In genomic region chr7:4790516-4790991, GRCh38 we compare ENCODE assay signal across 26 cellular contexts.
"Had no signal": no experiment of that assay in that cellular context is flagged by ENCODE, and none has a peak within 500 bp of the region (broad histone marks: within the 10 kb centered on the region; RNA-seq: fewer than 3 reads in every experiment).

No MANE protein-coding gene starts in this region.

- H3K4me3 Mint-ChIP-seq: dendritic cell treated with granulocyte-macrophage colony-stimulating factor and Interleukin-4, amounts not matched to agents 40 ng/mL and 50 ng/mL, for 4 days; immature natural killer cell; nephron progenitor cell; stimulated activated naive CD8-positive, alpha-beta T cell treated with anti-CD3 and anti-CD28 coated beads, Interleukin-15, amount 100 ng/mL, for 72 hours had no signal

- H3K4me2 ChIP-seq: smooth muscle cell had no signal

- H3K27me3 Mint-ChIP-seq: dendritic cell treated with granulocyte-macrophage colony-stimulating factor and Interleukin-4, amounts not matched to agents 40 ng/mL and 50 ng/mL, for 4 days; naive thymus-derived CD8-positive, alpha-beta T cell; progenitor cell of endocrine pancreas; stimulated activated naive CD8-positive, alpha-beta T cell treated with anti-CD3 and anti-CD28 coated beads, Interleukin-15, amount 100 ng/mL, for 72 hours had no signal

- H3K27me3 ChIP-seq: colonic mucosa, pancreas, suprapubic skin, transverse colon, upper lobe of right lung, vagina had no signal

- ATAC-seq: left colon; left ventricle myocardium superior; lower lobe of right lung; naive thymus-derived CD8-positive, alpha-beta T cell; pancreas; stimulated activated naive CD8-positive, alpha-beta T cell treated with anti-CD3 and anti-CD28 coated beads, Interleukin-15, amount 100 ng/mL, for 72 hours; upper lobe of right lung had no signal

- H3K4me1 ChIP-seq: lower lobe of right lung had no signal

- H3K27ac ChIP-seq: colonic mucosa, lower lobe of right lung, pancreas, suprapubic skin, transverse colon, upper lobe of right lung, vagina had no signal

- H3K27ac Mint-ChIP-seq: dendritic cell treated with granulocyte-macrophage colony-stimulating factor and Interleukin-4, amounts not matched to agents 40 ng/mL and 50 ng/mL, for 4 days; immature natural killer cell; nephron progenitor cell; progenitor cell of endocrine pancreas had no signal

- DNase-seq: colonic mucosa; effector memory CD4-positive, alpha-beta T cell; hypothalamus; immature natural killer cell; islet precursor cell; kidney glomerular epithelial cell; left colon; naive thymus-derived CD8-positive, alpha-beta T cell; nephron progenitor cell; occipital lobe; stimulated activated CD4-positive, alpha-beta T cell treated with anti-CD3 and anti-CD28 coated beads, Interleukin-12 subunit alpha, Interleukin-12 subunit beta, amount 100 ng/mL, for 4 hours; stimulated activated CD4-positive, alpha-beta T cell treated with anti-CD3 and anti-CD28 coated beads, Interleukin-1b, Interleukin-23, amount 100 ng/mL, for 48 hours; stimulated activated CD4-positive, alpha-beta T cell treated with anti-CD3 and anti-CD28 coated beads, Interleukin-4, amount 100 ng/mL, for 1 hour; stimulated activated CD8-positive, alpha-beta memory T cell treated with anti-CD3 and anti-CD28 coated beads, Interleukin-4, amount 100 ng/mL, for 48 hours; stimulated activated naive CD4-positive, alpha-beta T cell; stimulated activated naive CD8-positive, alpha-beta T cell treated with anti-CD3 and anti-CD28 coated beads, Interleukin-15, amount 100 ng/mL, for 72 hours; transverse colon; upper lobe of right lung had no signal

- H3K4me3 ChIP-seq: colonic mucosa, lower lobe of right lung, pancreas, smooth muscle cell, suprapubic skin, transverse colon, upper lobe of right lung, vagina had no signal

- H3K9me3 ChIP-seq: colonic mucosa, lower lobe of right lung, pancreas, suprapubic skin, transverse colon, upper lobe of right lung, vagina had no signal

- H3K9me3 Mint-ChIP-seq: dendritic cell treated with granulocyte-macrophage colony-stimulating factor and Interleukin-4, amounts not matched to agents 40 ng/mL and 50 ng/mL, for 4 days; immature natural killer cell; naive thymus-derived CD8-positive, alpha-beta T cell; stimulated activated naive CD8-positive, alpha-beta T cell treated with anti-CD3 and anti-CD28 coated beads, Interleukin-15, amount 100 ng/mL, for 72 hours had no signal
